Comparison of ENCODE assay signal across 2 cellular contexts in genomic region chr5:129804705-129805104, GRCh38.
TF ChIP-seq lines count a peak whose summit lies in the region.

No MANE protein-coding gene starts in this region.

TF ChIP-seq in WTC11, 78 proteins besides CTCF, POLR2A, EP300 and RAD21 (continues in another document):
- TF ChIP-seq SP1 (CRISPR knock-in tag; conservative IDR thresholded peaks at IDR 0.05) (no peak), RORB (CRISPR knock-in tag; IDR thresholded peaks at IDR 0.05) (no peak), ZNF317 (CRISPR knock-in tag; IDR thresholded peaks at IDR 0.05; ENCODE audit: borderline replicate concordance, low read depth) (no peak), ZNF138 (CRISPR knock-in tag; conservative IDR thresholded peaks at IDR 0.05) (no peak), RELA (CRISPR knock-in tag; IDR thresholded peaks at IDR 0.05; ENCODE audit: borderline replicate concordance) (no peak), NR2C2 (CRISPR knock-in tag; IDR thresholded peaks at IDR 0.05) (no peak), ERG (CRISPR knock-in tag; IDR thresholded peaks at IDR 0.05) (no peak), ARID4B (CRISPR knock-in tag; IDR thresholded peaks at IDR 0.05; ENCODE audit: borderline replicate concordance) (no peak)
- TF ChIP-seq, protein P1, sequence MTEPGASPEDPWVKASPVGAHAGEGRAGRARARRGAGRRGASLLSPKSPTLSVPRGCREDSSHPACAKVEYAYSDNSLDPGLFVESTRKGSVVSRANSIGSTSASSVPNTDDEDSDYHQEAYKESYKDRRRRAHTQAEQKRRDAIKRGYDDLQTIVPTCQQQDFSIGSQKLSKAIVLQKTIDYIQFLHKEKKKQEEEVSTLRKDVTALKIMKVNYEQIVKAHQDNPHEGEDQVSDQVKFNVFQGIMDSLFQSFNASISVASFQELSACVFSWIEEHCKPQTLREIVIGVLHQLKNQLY (CRISPR knock-in tag; IDR thresholded peaks at IDR 0.05), result no peak
- TF ChIP-seq, protein P2, sequence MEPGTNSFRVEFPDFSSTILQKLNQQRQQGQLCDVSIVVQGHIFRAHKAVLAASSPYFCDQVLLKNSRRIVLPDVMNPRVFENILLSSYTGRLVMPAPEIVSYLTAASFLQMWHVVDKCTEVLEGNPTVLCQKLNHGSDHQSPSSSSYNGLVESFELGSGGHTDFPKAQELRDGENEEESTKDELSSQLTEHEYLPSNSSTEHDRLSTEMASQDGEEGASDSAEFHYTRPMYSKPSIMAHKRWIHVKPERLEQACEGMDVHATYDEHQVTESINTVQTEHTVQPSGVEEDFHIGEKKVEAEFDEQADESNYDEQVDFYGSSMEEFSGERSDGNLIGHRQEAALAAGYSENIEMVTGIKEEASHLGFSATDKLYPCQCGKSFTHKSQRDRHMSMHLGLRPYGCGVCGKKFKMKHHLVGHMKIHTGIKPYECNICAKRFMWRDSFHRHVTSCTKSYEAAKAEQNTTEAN (CRISPR knock-in tag; IDR thresholded peaks at IDR 0.05), result no peak
- TF ChIP-seq, protein P3, sequence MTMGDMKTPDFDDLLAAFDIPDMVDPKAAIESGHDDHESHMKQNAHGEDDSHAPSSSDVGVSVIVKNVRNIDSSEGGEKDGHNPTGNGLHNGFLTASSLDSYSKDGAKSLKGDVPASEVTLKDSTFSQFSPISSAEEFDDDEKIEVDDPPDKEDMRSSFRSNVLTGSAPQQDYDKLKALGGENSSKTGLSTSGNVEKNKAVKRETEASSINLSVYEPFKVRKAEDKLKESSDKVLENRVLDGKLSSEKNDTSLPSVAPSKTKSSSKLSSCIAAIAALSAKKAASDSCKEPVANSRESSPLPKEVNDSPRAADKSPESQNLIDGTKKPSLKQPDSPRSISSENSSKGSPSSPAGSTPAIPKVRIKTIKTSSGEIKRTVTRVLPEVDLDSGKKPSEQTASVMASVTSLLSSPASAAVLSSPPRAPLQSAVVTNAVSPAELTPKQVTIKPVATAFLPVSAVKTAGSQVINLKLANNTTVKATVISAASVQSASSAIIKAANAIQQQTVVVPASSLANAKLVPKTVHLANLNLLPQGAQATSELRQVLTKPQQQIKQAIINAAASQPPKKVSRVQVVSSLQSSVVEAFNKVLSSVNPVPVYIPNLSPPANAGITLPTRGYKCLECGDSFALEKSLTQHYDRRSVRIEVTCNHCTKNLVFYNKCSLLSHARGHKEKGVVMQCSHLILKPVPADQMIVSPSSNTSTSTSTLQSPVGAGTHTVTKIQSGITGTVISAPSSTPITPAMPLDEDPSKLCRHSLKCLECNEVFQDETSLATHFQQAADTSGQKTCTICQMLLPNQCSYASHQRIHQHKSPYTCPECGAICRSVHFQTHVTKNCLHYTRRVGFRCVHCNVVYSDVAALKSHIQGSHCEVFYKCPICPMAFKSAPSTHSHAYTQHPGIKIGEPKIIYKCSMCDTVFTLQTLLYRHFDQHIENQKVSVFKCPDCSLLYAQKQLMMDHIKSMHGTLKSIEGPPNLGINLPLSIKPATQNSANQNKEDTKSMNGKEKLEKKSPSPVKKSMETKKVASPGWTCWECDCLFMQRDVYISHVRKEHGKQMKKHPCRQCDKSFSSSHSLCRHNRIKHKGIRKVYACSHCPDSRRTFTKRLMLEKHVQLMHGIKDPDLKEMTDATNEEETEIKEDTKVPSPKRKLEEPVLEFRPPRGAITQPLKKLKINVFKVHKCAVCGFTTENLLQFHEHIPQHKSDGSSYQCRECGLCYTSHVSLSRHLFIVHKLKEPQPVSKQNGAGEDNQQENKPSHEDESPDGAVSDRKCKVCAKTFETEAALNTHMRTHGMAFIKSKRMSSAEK (CRISPR knock-in tag; IDR thresholded peaks at IDR 0.05; ENCODE audit: borderline replicate concordance), result no peak

TF ChIP-seq in GM12891, 5 proteins besides CTCF, POLR2A, EP300 and RAD21:
- TF ChIP-seq POLR2AphosphoS5 (IDR thresholded peaks at IDR 0.05; ENCODE audit: low read depth, low read length) (no peak), SPI1 (IDR thresholded peaks at IDR 0.05; ENCODE audit: low read depth, low read length) (no peak), TAF1 (IDR thresholded peaks at IDR 0.05; ENCODE audit: low read depth, low read length) (no peak), PAX5 (IDR thresholded peaks at IDR 0.05; ENCODE audit: insufficient read depth, low read length, severe bottlenecking) (no peak), POU2F2 (IDR thresholded peaks at IDR 0.05; ENCODE audit: low read depth, low read length) (no peak)
